In the genomic region with DNA sequence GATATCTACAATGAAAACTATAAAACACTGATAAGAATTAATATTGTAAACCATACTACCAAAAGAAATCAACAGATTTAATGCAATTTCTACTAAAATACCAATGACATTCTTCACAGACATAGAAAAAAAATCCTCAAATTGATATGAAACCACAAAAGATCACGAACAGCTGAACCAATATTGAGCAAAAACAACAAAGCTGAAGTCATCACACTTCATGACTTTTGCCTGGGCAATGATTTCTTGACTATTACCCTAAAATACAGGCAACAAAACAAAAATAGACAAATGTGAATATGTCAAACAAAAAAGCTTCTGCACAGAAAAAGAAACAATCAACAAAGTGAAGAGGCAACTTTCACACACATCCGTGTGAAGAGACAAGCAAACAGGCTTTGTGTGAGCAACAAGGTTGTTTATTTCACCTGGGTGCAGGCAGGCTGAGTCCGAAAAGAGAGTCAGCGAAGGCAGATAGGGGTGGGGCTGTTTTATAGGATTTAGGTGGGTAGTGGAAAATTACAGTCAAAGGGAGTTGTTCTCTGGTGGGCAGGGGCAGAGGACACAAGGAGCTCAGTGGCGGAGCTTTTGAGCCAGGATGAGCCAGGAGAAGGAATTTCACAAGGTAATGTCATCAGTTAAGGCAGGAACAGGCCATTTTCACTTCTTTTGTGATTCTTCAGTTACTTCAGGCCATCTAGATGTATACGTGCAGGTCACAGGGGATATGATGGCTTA, we compare ENCODE assay signal across 1 cellular context.
A peak's percentile ranks its signal among the peaks of the same experiment; 100 is the strongest.
TF ChIP-seq lines count a peak whose summit lies in the region.

No MANE protein-coding gene starts in this region.

TF ChIP-seq in IMR-90, 13 proteins besides CTCF, POLR2A, EP300 and RAD21:
- peak; percentile 42; the same call in 1 of the 2 replicates for TF ChIP-seq CEBPB (IDR thresholded peaks at IDR 0.05; ENCODE audit: low read depth, low read length)
